8 cellular contexts compared by ENCODE assay signal in genomic region chrX:56733459-56734046, GRCh38. TPM values are rescaled to one million over a fixed set of nuclear protein-coding genes. Genes with fewer than 3 reads are reported as not detected.
DNase-seq lines count a peak whose midpoint lies in the region; ATAC-seq and TF ChIP-seq lines count a peak whose summit lies in the region.

No MANE protein-coding gene starts in this region.

- no peaks in the 10 kb centered on the region for H3K9me3 ChIP-seq in adrenal gland (replicated peaks in 1 of 3)

- peaks cover 0 to 11% of the 10 kb centered on the region in 2 donors for H3K4me1 ChIP-seq in adrenal gland (replicated peaks in 1 of 2)

- peak; percentile 39 to 73 (median 48) for TF ChIP-seq CTCF in adrenal gland (IDR thresholded peaks at IDR 0.05)

- ATAC-seq in HG03571 (IDR thresholded peaks at IDR 0.05; ENCODE audit: unreplicated experiment) (peak; percentile 47), HG02588 (IDR thresholded peaks at IDR 0.05; ENCODE audit: unreplicated experiment) (no peak)

- H3K36me3 ChIP-seq in adrenal gland (replicated peaks in 1 of 2) = no peaks in the 10 kb centered on the region

- WGBS in adrenal gland, 4 donors = 42 to 54% (median 49%) methylated on average over 2 of the region's 2 CpGs

- no peak overlapping the region for H3K4me3 ChIP-seq in adrenal gland

- DNase-seq in NOMO-1 treated with DMSO at 0.1 percent for 48 hours (lab: John Stamatoyannopoulos, UW; ENCODE audit: unreplicated experiment) (peak; percentile 18), NOMO-1 treated with dmso at 0.1 percent for 144 hours (lab: John Stamatoyannopoulos, UW; ENCODE audit: unreplicated experiment) (no peak), SK-N-DZ (ENCODE audit: low spot score) (peak; percentile 54), adrenal gland (peak; percentile 38 to 73 (median 64)), iPS-NIHi11 (ENCODE audit: low spot score) (peak; percentile 13)
- peak; percentile 46 to 66 for DNase-seq in stimulated activated CD4-positive, alpha-beta T cell treated with anti-CD3 and anti-CD28 coated beads, Interleukin-2, amount 100 ng/mL, for 24 hours

- intact Hi-C loops in adrenal gland (cut with DNase I) = loop anchor here in 1 of 2 donors (10.0 kb wide), 1 partner anchor 509 kb away; no protein-coding TSS in a partner anchor

- peaks cover 6% of the 10 kb centered on the region for H3K27me3 ChIP-seq in adrenal gland

- no peak overlapping the region for H3K27ac ChIP-seq in adrenal gland

- no peak for TF ChIP-seq POLR2A in adrenal gland (IDR thresholded peaks at IDR 0.05)

RNA-seq across cellular contexts. Expression of gene NBDY, which starts 4.5 kb away (rescaled TPM):
- polyA plus RNA-seq in SK-N-DZ (2014; cell fraction: cytosol; rRNA removed) = 10.3 and 12.6 TPM in 2 replicates
- 3.9 and 7.2 TPM in 2 replicates for polyA plus RNA-seq in SK-N-DZ (2014; cell fraction: nucleus; rRNA removed)
- total RNA-seq in adrenal gland = 10 to 100 TPM; 14.7 to 76.5 (median 44.6) TPM
- polyA plus RNA-seq in adrenal gland = 10 to 100 TPM; 22.4 to 98.5 (median 24.1) TPM
